ENCODE assay signal across 12 cellular contexts in the genomic region with DNA sequence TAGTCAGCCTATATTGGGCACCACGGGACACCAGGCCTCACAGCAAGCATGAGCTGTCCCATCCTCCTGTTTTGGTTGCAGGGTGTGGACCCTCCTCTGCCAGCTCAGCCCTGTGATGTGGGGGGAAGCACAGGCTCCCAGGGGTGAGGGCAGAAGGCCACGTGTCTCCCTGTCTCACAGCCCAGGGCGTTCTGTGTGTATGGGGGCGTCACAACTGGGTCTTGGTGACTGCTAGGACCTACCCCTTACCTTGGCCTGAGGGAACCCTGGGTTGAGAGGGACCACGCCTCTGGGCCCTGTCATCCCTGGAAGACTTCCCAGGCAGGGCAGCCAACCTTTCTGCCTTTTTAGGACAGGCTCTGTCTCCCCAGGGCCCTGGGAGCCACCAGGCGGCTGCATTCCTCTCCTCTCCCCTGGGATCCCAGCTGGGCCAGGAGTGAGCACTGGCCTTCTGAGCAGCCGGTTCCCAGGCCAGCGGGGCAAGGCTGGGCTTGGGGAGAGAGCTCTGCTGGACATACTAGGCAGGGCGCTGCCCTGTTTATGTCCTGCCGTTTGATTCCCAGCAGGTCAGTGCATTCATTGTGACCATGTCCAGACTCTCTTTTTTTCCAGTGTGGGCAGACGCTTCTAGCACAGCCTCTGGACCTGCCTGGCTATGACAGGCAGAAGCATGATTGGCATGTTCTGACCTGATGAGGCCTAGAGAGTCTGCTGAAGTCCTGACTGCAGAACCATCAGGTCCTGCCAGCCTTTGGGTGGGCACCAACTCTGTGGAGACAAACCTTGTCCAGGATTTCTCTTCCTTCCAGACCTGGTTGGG.
DNase-seq lines count a peak whose midpoint lies in the region; ATAC-seq, FAIRE-seq and TF ChIP-seq lines count a peak whose summit lies in the region.
"Had no signal": no experiment of that assay in that cellular context is flagged by ENCODE, and none has a peak within 500 bp of the region (broad histone marks: within the 10 kb centered on the region; RNA-seq: fewer than 3 reads in every experiment).

No MANE protein-coding gene starts in this region.

- H3K9ac ChIP-seq in subcutaneous abdominal adipose tissue (ENCODE audit: low read length in 5 of 5) = peak overlapping the region in 3 of 5 donors; percentile 4 to 23 (median 6)

- no peak overlapping the region for H3K4me3 Mint-ChIP-seq in endothelial cell (ENCODE audit: unreplicated experiment)
- no peak overlapping the region for H3K4me3 Mint-ChIP-seq in nephron progenitor cell
- H3K4me3 Mint-ChIP-seq: nephron had no signal

- H3K36me3 Mint-ChIP-seq in endothelial cell (ENCODE audit: low read depth, unreplicated experiment) (peaks cover 7% of the 10 kb centered on the region), nephron progenitor cell (ENCODE audit: low read depth) (peaks cover 3% of the 10 kb centered on the region)

- H3K4me3 ChIP-seq in lower lobe of right lung (no peak overlapping the region), subcutaneous abdominal adipose tissue (ENCODE audit: low read depth in 1 of 5, low read length in 5 of 5) (no peak overlapping the region)

- H3K27me3 Mint-ChIP-seq in endothelial cell (ENCODE audit: unreplicated experiment) (peaks cover 21% of the 10 kb centered on the region), nephron progenitor cell (ENCODE audit: low read depth, poor library complexity) (peaks cover 3% of the 10 kb centered on the region)

- TF ChIP-seq CTCF in lower lobe of right lung (IDR thresholded peaks at IDR 0.05) (no peak), endothelial cell (IDR thresholded peaks at IDR 0.05; ENCODE audit: unreplicated experiment) (no peak), nephron progenitor cell (IDR thresholded peaks at IDR 0.05) (no peak)

- H3K9me3 Mint-ChIP-seq in endothelial cell (ENCODE audit: unreplicated experiment) (no peaks in the 10 kb centered on the region), nephron progenitor cell (no peaks in the 10 kb centered on the region)
- H3K9me3 Mint-ChIP-seq: nephron had no signal

- FAIRE-seq in H54 (lab: Jason Lieb, UNC) = no peak
- FAIRE-seq: GM18507 had no signal

- H3K9me3 ChIP-seq in lower lobe of right lung = no peaks in the 10 kb centered on the region
- H3K9me3 ChIP-seq in subcutaneous abdominal adipose tissue (ENCODE audit: control insufficient read depth in 5 of 5, low read length in 5 of 5) = no peaks in the 10 kb centered on the region

- DNase-seq in H54 (ENCODE audit: insufficient read length, low spot score) (peak; percentile 86), caudate nucleus (lab: John Stamatoyannopoulos, UW) (peak in 1 of 61 donors; percentile 24), lower lobe of right lung (no peak), endothelial cell (ENCODE audit: low spot score) (no peak), nephron progenitor cell (no peak)
- DNase-seq: cerebellar nuclear complex, GOT3 had no signal

- H3K4me1 Mint-ChIP-seq in endothelial cell (ENCODE audit: unreplicated experiment) = peaks cover 36% of the 10 kb centered on the region
- H3K4me1 Mint-ChIP-seq in nephron progenitor cell = peaks cover 21% of the 10 kb centered on the region

- no peaks in the 10 kb centered on the region for H3K36me3 ChIP-seq in lower lobe of right lung
- peaks cover 0 to 3% (median 0%) of the 10 kb centered on the region in 5 donors for H3K36me3 ChIP-seq in subcutaneous abdominal adipose tissue (ENCODE audit: control insufficient read depth in 5 of 5, insufficient read depth in 5 of 5, low read length in 5 of 5)

- intact Hi-C loops in lower lobe of right lung (cut with DNase I) = no loop called here

- no peak overlapping the region for H3K27ac Mint-ChIP-seq in endothelial cell (ENCODE audit: unreplicated experiment)
- no peak overlapping the region for H3K27ac Mint-ChIP-seq in nephron progenitor cell

- no peaks in the 10 kb centered on the region for H3K27me3 ChIP-seq in lower lobe of right lung (ENCODE audit: low read depth)
- H3K27me3 ChIP-seq in subcutaneous abdominal adipose tissue (ENCODE audit: control insufficient read depth in 5 of 5, insufficient read depth in 4 of 5, low read length in 5 of 5) = no peaks in the 10 kb centered on the region

- peaks cover 90% of the 10 kb centered on the region for H3K4me1 ChIP-seq in lower lobe of right lung
- peaks cover 19 to 91% (median 68%) of the 10 kb centered on the region in 5 donors for H3K4me1 ChIP-seq in subcutaneous abdominal adipose tissue (ENCODE audit: control insufficient read depth in 5 of 5, insufficient read depth in 5 of 5, low read length in 5 of 5)

- TF ChIP-seq POLR2A in H54 (IDR thresholded peaks at IDR 0.05; ENCODE audit: low read depth, low read length) = no peak

- H3K27ac ChIP-seq in caudate nucleus (ENCODE audit: low read depth, low read length) (peak overlapping the region; percentile 93), lower lobe of right lung (peak overlapping the region; percentile 7), subcutaneous abdominal adipose tissue (ENCODE audit: low read depth, low read length) (peak overlapping the region; percentile 86)

- no peak for ATAC-seq in lower lobe of right lung
- ATAC-seq in GM21423 (IDR thresholded peaks at IDR 0.05; ENCODE audit: unreplicated experiment) = no peak
- ATAC-seq in GM21723 (IDR thresholded peaks at IDR 0.05; ENCODE audit: unreplicated experiment) = no peak

Comparison
In these comparisons a context has a peak if more than half of its experiments do, and no peak if none do; other contexts are left out.
1. H3K27ac ChIP-seq: peak in every context shown above with its lines; median percentile 93 in caudate nucleus; 86 in subcutaneous abdominal adipose tissue; 7 in lower lobe of right lung.